In the genomic region with DNA sequence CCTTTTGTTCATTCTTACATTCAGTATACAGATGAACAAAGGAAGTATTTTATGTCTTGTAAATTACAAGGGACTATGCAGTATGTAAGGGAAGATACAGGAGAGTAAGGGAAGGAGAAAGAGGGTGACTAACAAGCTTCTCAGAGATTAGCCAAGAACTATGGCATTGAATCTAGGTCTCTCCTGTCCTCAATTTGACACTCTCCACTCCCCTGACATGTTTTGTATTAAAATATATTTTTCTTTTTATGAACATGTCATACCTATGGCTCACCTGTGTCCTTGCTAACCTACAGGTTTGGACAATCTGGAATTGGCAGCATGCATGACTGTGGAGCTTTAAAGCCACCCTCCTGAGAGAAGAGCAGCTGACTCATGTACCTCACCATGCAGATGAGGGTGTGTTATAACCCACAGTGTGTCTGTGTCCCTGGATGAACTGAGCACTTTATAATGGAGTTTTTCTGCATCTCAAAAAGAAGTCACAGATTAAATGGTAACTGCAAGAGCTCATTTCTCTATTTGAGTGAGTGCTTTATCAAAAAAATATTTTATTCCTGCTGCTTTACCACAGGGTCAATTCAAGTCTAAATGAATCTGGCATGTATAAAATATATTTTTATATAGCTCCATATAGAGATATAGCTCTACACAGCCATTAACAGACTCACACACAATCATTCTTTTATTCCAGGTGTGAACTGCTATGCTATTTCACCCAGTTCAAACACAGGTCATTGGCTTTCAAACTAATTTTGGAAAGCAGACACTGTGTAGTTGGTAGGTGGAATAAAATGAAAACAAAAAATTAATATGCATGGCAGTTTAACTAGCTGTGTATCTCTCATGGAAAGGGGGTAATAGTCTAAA, we compare ENCODE assay signal across 11 cellular contexts.
DNase-seq lines count a peak whose midpoint lies in the region; ATAC-seq, FAIRE-seq and TF ChIP-seq lines count a peak whose summit lies in the region.
"Had no signal": no experiment of that assay in that cellular context is flagged by ENCODE, and none has a peak within 500 bp of the region (broad histone marks: within the 10 kb centered on the region; RNA-seq: fewer than 3 reads in every experiment).

No MANE protein-coding gene starts in this region.

- ATAC-seq in GM18520 (IDR thresholded peaks at IDR 0.05; ENCODE audit: unreplicated experiment) = peak; percentile 38
- ATAC-seq in effector memory CD8-positive, alpha-beta T cell (replicated peaks) = no peak
- ATAC-seq: body of pancreas had no signal

- H3K36me3 ChIP-seq in Loucy (ENCODE audit: insufficient read depth, low read length) = no peaks in the 10 kb centered on the region

- H2AFZ ChIP-seq in Loucy (ENCODE audit: low read length) = no peak overlapping the region

- peaks cover 14 to 25% of the 10 kb centered on the region in 2 donors for H3K4me1 Mint-ChIP-seq in effector memory CD8-positive, alpha-beta T cell (ENCODE audit: low read depth in 2 of 2)

- H3K36me3 Mint-ChIP-seq in effector memory CD8-positive, alpha-beta T cell (ENCODE audit: insufficient read depth) = peaks cover 6% of the 10 kb centered on the region

- H3K4me3 ChIP-seq in Loucy (ENCODE audit: low read length, poor library complexity, severe bottlenecking) = no peak overlapping the region
- H3K4me3 ChIP-seq: body of pancreas had no signal

- H3K27me3 ChIP-seq in Loucy (ENCODE audit: insufficient read depth, low read length, poor library complexity, severe bottlenecking) = no peaks in the 10 kb centered on the region
- H3K27me3 ChIP-seq: body of pancreas had no signal

- H3K79me2 ChIP-seq in Loucy (ENCODE audit: insufficient read depth, low read length) = no peaks in the 10 kb centered on the region

- no peak for FAIRE-seq in D721Med (lab: Jason Lieb, UNC)

- no peaks in the 10 kb centered on the region for H3K9me3 Mint-ChIP-seq in effector memory CD8-positive, alpha-beta T cell

- H3K27me3 Mint-ChIP-seq in effector memory CD8-positive, alpha-beta T cell = no peaks in the 10 kb centered on the region

- H3K4me1 ChIP-seq in Loucy (ENCODE audit: insufficient read depth, low read length, poor library complexity, severe bottlenecking) = peaks cover 10% of the 10 kb centered on the region
- H3K4me1 ChIP-seq: body of pancreas had no signal

- peak overlapping the region; percentile 6 for H3K4me2 ChIP-seq in Loucy (ENCODE audit: low read depth, low read length, poor library complexity, severe bottlenecking)

- peak; percentile 13 for DNase-seq in cerebellum (ENCODE audit: low spot score)
- peak; percentile 50 for DNase-seq in putamen (ENCODE audit: low spot score)
- no peak for DNase-seq in effector memory CD8-positive, alpha-beta T cell
- DNase-seq in pons (ENCODE audit: low spot score) = no peak
- no peak for DNase-seq in NCI-H2171 treated with DMSO at 0.1 percent for 48 hours (lab: John Stamatoyannopoulos, UW)
- DNase-seq in D721Med (ENCODE audit: insufficient read length, low spot score) = no peak
- DNase-seq: activated CD4-positive, CD25-positive, alpha-beta regulatory T cell; body of pancreas; NCI-H524 treated with DMSO at 0.1 percent for 48 hours had no signal

- H3K9ac ChIP-seq in Loucy (ENCODE audit: low read depth, low read length, poor library complexity, severe bottlenecking) = no peak overlapping the region

- H3K9me3 ChIP-seq in Loucy (ENCODE audit: insufficient read depth, low read depth, low read length) = no peaks in the 10 kb centered on the region
- H3K9me3 ChIP-seq: body of pancreas had no signal

- no peaks in the 10 kb centered on the region for H3F3A ChIP-seq in Loucy (ENCODE audit: low read depth)

- TF ChIP-seq CTCF in Loucy (conservative IDR thresholded peaks at IDR 0.05; ENCODE audit: low read length) (no peak), D721Med (IDR thresholded peaks at IDR 0.05; ENCODE audit: insufficient read depth, missing control alignments) (no peak)

- H3K4me3 Mint-ChIP-seq in effector memory CD8-positive, alpha-beta T cell = no peak overlapping the region

- H3K9me2 ChIP-seq in Loucy (replicated peaks; ENCODE audit: low read depth, low read length) = no peaks in the 10 kb centered on the region

- no peaks in the 10 kb centered on the region for H4K20me1 ChIP-seq in Loucy (ENCODE audit: insufficient read depth, low read length, poor library complexity, severe bottlenecking)

- no peak overlapping the region for H3K27ac Mint-ChIP-seq in effector memory CD8-positive, alpha-beta T cell

Comparison
In these comparisons a context has a peak if more than half of its experiments do, and no peak if none do; other contexts are left out.
1. DNase-seq: peak in cerebellum (single experiment) and putamen (single experiment); none in effector memory CD8-positive, alpha-beta T cell (0 of 3), pons (single experiment), NCI-H2171 treated with DMSO at 0.1 percent for 48 hours (single experiment) and D721Med (single experiment).